ENCODE assay signal across 14 cellular contexts in genomic region chr3:115663414-115663813, GRCh38. TPM values are rescaled to one million over a fixed set of nuclear protein-coding genes. Genes with fewer than 3 reads are reported as not detected.
DNase-seq lines count a peak whose midpoint lies in the region; ATAC-seq and TF ChIP-seq lines count a peak whose summit lies in the region.
"Had no signal": no experiment of that assay in that cellular context is flagged by ENCODE, and none has a peak within 500 bp of the region (broad histone marks: within the 10 kb centered on the region; RNA-seq: fewer than 3 reads in every experiment).

No MANE protein-coding gene starts in this region.

- no peaks in the 10 kb centered on the region for H4K20me1 ChIP-seq in GM23248 (ENCODE audit: insufficient read depth)

- no peak overlapping the region for H3K27ac ChIP-seq in coronary artery
- H3K27ac ChIP-seq in GM23248: no peak overlapping the region
- H3K27ac ChIP-seq: A549, C4-2B had no signal

- H3K9me3 ChIP-seq in GM23248 (ENCODE audit: low read depth): no peaks in the 10 kb centered on the region
- H3K9me3 ChIP-seq: A549, BE2C had no signal

- H3K27me3 Mint-ChIP-seq in activated naive CD8-positive, alpha-beta T cell treated with anti-CD3 and anti-CD28 coated beads for 36 hours: no peaks in the 10 kb centered on the region
- no peaks in the 10 kb centered on the region for H3K27me3 Mint-ChIP-seq in activated naive CD8-positive, alpha-beta T cell treated with anti-CD3 and anti-CD28 coated beads, Interleukin-2, amount 50 U/mL, for 24 hours
- no peaks in the 10 kb centered on the region for H3K27me3 Mint-ChIP-seq in brain

- H3K4me3 ChIP-seq in coronary artery (no peak overlapping the region), GM23248 (no peak overlapping the region)
- H3K4me3 ChIP-seq: A549 had no signal

- H3K4me1 Mint-ChIP-seq in activated naive CD8-positive, alpha-beta T cell treated with anti-CD3 and anti-CD28 coated beads for 36 hours: peaks cover 63% of the 10 kb centered on the region
- peaks cover 63% of the 10 kb centered on the region for H3K4me1 Mint-ChIP-seq in activated naive CD8-positive, alpha-beta T cell treated with anti-CD3 and anti-CD28 coated beads, Interleukin-2, amount 50 U/mL, for 24 hours
- peaks cover 90% of the 10 kb centered on the region for H3K4me1 Mint-ChIP-seq in brain

- no peak overlapping the region for H2AFZ ChIP-seq in GM23248

- no peak overlapping the region for H3K4me2 ChIP-seq in GM23248 (ENCODE audit: unreplicated experiment)
- H3K4me2 ChIP-seq: A549 had no signal

- no peak overlapping the region for H3K4me3 Mint-ChIP-seq in activated naive CD8-positive, alpha-beta T cell treated with anti-CD3 and anti-CD28 coated beads for 36 hours
- H3K4me3 Mint-ChIP-seq in activated naive CD8-positive, alpha-beta T cell treated with anti-CD3 and anti-CD28 coated beads, Interleukin-2, amount 50 U/mL, for 24 hours: no peak overlapping the region
- H3K4me3 Mint-ChIP-seq in brain: peak overlapping the region in 2 of 5 experiments; percentile 11 to 34
- H3K4me3 Mint-ChIP-seq: CD8-positive, alpha-beta T cell; HFFc6 had no signal

- H3K4me1 ChIP-seq in GM23248 (ENCODE audit: insufficient read depth): peaks cover 30% of the 10 kb centered on the region

- H3K27me3 ChIP-seq in GM23248 (replicated peaks; ENCODE audit: insufficient read depth): no peaks in the 10 kb centered on the region
- H3K27me3 ChIP-seq: BE2C had no signal

- WGBS in GM23248 (ENCODE audit: low coverage in 1 of 2, low lambda C conversion rate in 2 of 2, missing lambda C conversion rate in 2 of 2), 2 experiments: 83 to 92% methylated on average over 3 of the region's 3 CpGs

- no peaks in the 10 kb centered on the region for H3K9me2 ChIP-seq in GM23248 (ENCODE audit: insufficient read depth)

- H3K36me3 Mint-ChIP-seq in activated naive CD8-positive, alpha-beta T cell treated with anti-CD3 and anti-CD28 coated beads for 36 hours: no peaks in the 10 kb centered on the region
- H3K36me3 Mint-ChIP-seq in activated naive CD8-positive, alpha-beta T cell treated with anti-CD3 and anti-CD28 coated beads, Interleukin-2, amount 50 U/mL, for 24 hours (ENCODE audit: low read depth): no peaks in the 10 kb centered on the region
- peaks cover 4% of the 10 kb centered on the region for H3K36me3 Mint-ChIP-seq in brain
- H3K36me3 Mint-ChIP-seq: CD8-positive, alpha-beta T cell had no signal

- in situ Hi-C loops in GM23248 (cut with MboI): no loop called here

- no peak for DNase-seq in activated naive CD8-positive, alpha-beta T cell treated with anti-CD3 and anti-CD28 coated beads for 36 hours
- DNase-seq in activated naive CD8-positive, alpha-beta T cell treated with anti-CD3 and anti-CD28 coated beads, Interleukin-2, amount 50 U/mL, for 24 hours: no peak
- DNase-seq in left lobe of liver (ENCODE audit: low spot score) (no peak), coronary artery (ENCODE audit: low spot score) (no peak), GM23248 (no peak)
- DNase-seq: BE2C; CD8-positive, alpha-beta T cell; COR-L47; HCEC 1CT; HFFc6 had no signal

- TF ChIP-seq CTCF in brain (conservative IDR thresholded peaks at IDR 0.05) (no peak), coronary artery (IDR thresholded peaks at IDR 0.05) (no peak)

- peaks cover 40% of the 10 kb centered on the region for H3F3A ChIP-seq in GM23248 (ENCODE audit: insufficient read depth)

- no peaks in the 10 kb centered on the region for H3K36me3 ChIP-seq in GM23248 (ENCODE audit: low read depth)
- H3K36me3 ChIP-seq: BE2C had no signal

- peak overlapping the region; percentile 42 for H3K27ac Mint-ChIP-seq in activated naive CD8-positive, alpha-beta T cell treated with anti-CD3 and anti-CD28 coated beads for 36 hours
- H3K27ac Mint-ChIP-seq in activated naive CD8-positive, alpha-beta T cell treated with anti-CD3 and anti-CD28 coated beads, Interleukin-2, amount 50 U/mL, for 24 hours: no peak overlapping the region
- H3K27ac Mint-ChIP-seq in brain: peak overlapping the region in 3 of 5 experiments; percentile 24 to 83 (median 28)
- H3K27ac Mint-ChIP-seq: CD8-positive, alpha-beta T cell; HFFc6 had no signal

- no peaks in the 10 kb centered on the region for H3K79me2 ChIP-seq in GM23248 (ENCODE audit: insufficient read depth)

- H3K9ac ChIP-seq in GM23248: no peak overlapping the region

- ATAC-seq in activated naive CD8-positive, alpha-beta T cell treated with anti-CD3 and anti-CD28 coated beads, Interleukin-2, amount 50 U/mL, for 24 hours: no peak
- ATAC-seq in left lobe of liver: peak; percentile 59
- ATAC-seq: A549; CD8-positive, alpha-beta T cell; HepG2 had no signal

- peaks cover 3% of the 10 kb centered on the region for H3K9me3 Mint-ChIP-seq in activated naive CD8-positive, alpha-beta T cell treated with anti-CD3 and anti-CD28 coated beads for 36 hours
- H3K9me3 Mint-ChIP-seq in activated naive CD8-positive, alpha-beta T cell treated with anti-CD3 and anti-CD28 coated beads, Interleukin-2, amount 50 U/mL, for 24 hours: no peaks in the 10 kb centered on the region
- H3K9me3 Mint-ChIP-seq in brain: no peaks in the 10 kb centered on the region
- H3K9me3 Mint-ChIP-seq: CD8-positive, alpha-beta T cell; HFFc6 had no signal

RNA-seq across cellular contexts. Expression of gene GAP43, which starts 40.1 kb away (rescaled TPM):
- total RNA-seq in activated naive CD8-positive, alpha-beta T cell treated with anti-CD3 and anti-CD28 coated beads for 36 hours: under 1 TPM in 1 of 2 experiments, not detected in 1; 0.16 TPM
- polyA plus RNA-seq in brain (ENCODE audit: insufficient read depth, low read depth, low replicate concordance): 151 TPM
- total RNA-seq in left lobe of liver: not detected
- 0.54 and 0.63 TPM in 2 replicates for total RNA-seq in GM23248 (2014; rRNA removed; shearing (Covaris generic))
- polyA plus RNA-seq in GM23248 (2016; fragmentation: Nextera tagmentation; extraction: Ambion mirVana): 1.1 and 1.8 TPM in 2 replicates
- total RNA-seq: CD8-positive, alpha-beta T cell; HepG2 had no signal
- polyA plus RNA-seq: A549, HepG2 had no signal
